Comparison of ENCODE assay signal across 33 cellular contexts in the genomic region with DNA sequence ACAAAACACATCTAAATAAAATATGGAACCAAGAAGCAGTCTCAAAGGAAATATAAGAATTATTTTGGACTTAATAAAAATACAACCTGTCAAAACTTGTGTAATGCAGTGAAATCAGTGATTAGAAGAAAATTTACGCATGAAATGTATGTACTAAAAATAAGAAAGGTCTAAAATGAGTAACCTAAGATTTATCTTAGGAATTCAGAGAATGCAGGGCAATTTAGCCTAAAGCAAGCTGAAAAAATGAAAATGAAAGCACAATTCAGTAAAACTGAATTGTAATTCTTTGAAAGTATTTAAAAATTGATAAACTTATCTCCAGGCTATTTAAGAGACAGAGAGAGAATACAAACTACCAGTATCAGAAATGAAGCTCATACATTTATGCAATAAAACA.
DNase-seq lines count a peak whose midpoint lies in the region; ATAC-seq, FAIRE-seq and TF ChIP-seq lines count a peak whose summit lies in the region.
"Had no signal": no experiment of that assay in that cellular context is flagged by ENCODE, and none has a peak within 500 bp of the region (broad histone marks: within the 10 kb centered on the region; RNA-seq: fewer than 3 reads in every experiment).

No MANE protein-coding gene starts in this region.

- no peak overlapping the region for H2BK20ac ChIP-seq in IMR-90 (ENCODE audit: low read depth, low read length)

- peak overlapping the region; percentile 88; the same call in 1 of the 2 replicates for H2BK120ac ChIP-seq in IMR-90 (ENCODE audit: low read depth, low read length)

- no peak overlapping the region; the same call in 1 of the 2 replicates for H4K5ac ChIP-seq in IMR-90 (ENCODE audit: low read depth, low read length)

- TF ChIP-seq CTCF in IMR-90 (conservative IDR thresholded peaks at IDR 0.05; ENCODE audit: low read depth, low read length) (no peak), astrocyte (IDR thresholded peaks at IDR 0.05; ENCODE audit: insufficient read depth, low read depth, low read length) (no peak), fibroblast of the aortic adventitia (IDR thresholded peaks at IDR 0.05; ENCODE audit: insufficient read depth, low read length) (no peak), nephron progenitor cell (IDR thresholded peaks at IDR 0.05) (no peak)

- dilution Hi-C loops in IMR-90 (cut with HindIII; ENCODE audit: low sequenced_read_pairs, unreplicated experiment), result no loop called here

- intact Hi-C loops in IMR-90 (cut with micrococcal nuclease), result no loop called here

- TF ChIP-seq POLR2A in IMR-90 (IDR thresholded peaks at IDR 0.05; ENCODE audit: low read depth, low read length), result no peak

- H2AK9ac ChIP-seq in IMR-90 (replicated peaks; ENCODE audit: low read depth, low read length, poor library complexity), result no peak overlapping the region

- in situ Hi-C loops in IMR-90 (cut with MboI; ENCODE audit: low sequenced_read_pairs), result no loop called here

- H4K8ac ChIP-seq in IMR-90 (ENCODE audit: low read depth in 2 of 2, low read length in 2 of 2), result peak overlapping the region in 1 of 2 experiments; percentile 57; a peak in 1 of 4 replicates

- POLR2A ChIA-PET in IMR-90 (lab: Charles Lee; ENCODE audit: unreplicated experiment), result no interaction called here

- H3K27me3 ChIP-seq in ACC112 (ENCODE audit: insufficient read depth, low read length), result no peaks in the 10 kb centered on the region
- no peaks in the 10 kb centered on the region for H3K27me3 ChIP-seq in IMR-90 (ENCODE audit: control insufficient read depth, insufficient read depth, low read length)
- H3K27me3 ChIP-seq in astrocyte (ENCODE audit: insufficient read depth, low read length), result no peaks in the 10 kb centered on the region
- H3K27me3 ChIP-seq: BE2C, body of pancreas, left lung had no signal

- H2AFZ ChIP-seq in ACC112 (ENCODE audit: low read length, unreplicated experiment), result peak overlapping the region; percentile 55
- no peak overlapping the region for H2AFZ ChIP-seq in IMR-90 (replicated peaks; ENCODE audit: low read length, poor library complexity)
- no peak overlapping the region for H2AFZ ChIP-seq in astrocyte (ENCODE audit: low read depth, low read length)

- H4K91ac ChIP-seq in IMR-90 (ENCODE audit: insufficient read depth, low read depth, low read length), result no peak overlapping the region; the same call in 1 of the 2 replicates

- H3K9ac ChIP-seq in IMR-90 (ENCODE audit: low read depth, low read length), result no peak overlapping the region
- H3K9ac ChIP-seq in astrocyte (ENCODE audit: low read length), result no peak overlapping the region

- no peaks in the 10 kb centered on the region; the same call in 1 of the 2 replicates for H3K9me1 ChIP-seq in IMR-90 (ENCODE audit: insufficient read depth, low read length)

- no peak overlapping the region for H3K56ac ChIP-seq in IMR-90 (ENCODE audit: extremely low read depth, insufficient read depth, low read length)

- H4K20me1 ChIP-seq in IMR-90 (ENCODE audit: insufficient read depth, low read length) (no peaks in the 10 kb centered on the region), astrocyte (ENCODE audit: insufficient read depth, low read length) (no peaks in the 10 kb centered on the region)

- peak overlapping the region; percentile 67 for H2BK5ac ChIP-seq in IMR-90 (ENCODE audit: low read depth, low read length, poor library complexity, severe bottlenecking)

- no peak overlapping the region for H3K4ac ChIP-seq in IMR-90 (ENCODE audit: low read depth, low read length)

- H3K79me2 ChIP-seq in ACC112 (ENCODE audit: control insufficient read depth, insufficient read depth, low read length, unreplicated experiment) (no peaks in the 10 kb centered on the region), astrocyte (ENCODE audit: insufficient read depth, low read length) (no peaks in the 10 kb centered on the region)

- TF ChIP-seq RAD21 in IMR-90 (IDR thresholded peaks at IDR 0.05; ENCODE audit: low read length), result no peak

- CTCF ChIA-PET in IMR-90 (lab: Yijun Ruan, JAX), result interaction anchor here (0.6 to 1.0 kb wide), 2 partner anchors 178 to 950 kb away, joined by 3 to 5 read pairs; no protein-coding TSS in a partner anchor

- peak overlapping the region; percentile 67; the same call in 1 of the 2 replicates for H3K4me2 ChIP-seq in IMR-90 (ENCODE audit: low read depth, low read length)
- H3K4me2 ChIP-seq in astrocyte (ENCODE audit: low read length), result peak overlapping the region; percentile 29
- H3K4me2 ChIP-seq: A549 had no signal

- peak overlapping the region; percentile 37 for H3K27ac Mint-ChIP-seq in astrocyte (ENCODE audit: unreplicated experiment)
- H3K27ac Mint-ChIP-seq in nephron progenitor cell, result no peak overlapping the region
- H3K27ac Mint-ChIP-seq: activated CD4-positive, alpha-beta T cell treated with anti-CD3 and anti-CD28 coated beads, Interleukin-2, amount 10 ng/mL, durations not matched to agents 24 days and 14 days; activated naive CD8-positive, alpha-beta T cell treated with anti-CD3 and anti-CD28 coated beads, Interleukin-2, amount 10 ng/mL, durations not matched to agents 7 days and 5 days; activated T-cell treated with anti-CD3 and anti-CD28 coated beads, Interleukin-2, amount 50 U/mL, for 24 hours; H9; naive B cell had no signal

- H3K36me3 ChIP-seq in ACC112 (ENCODE audit: insufficient read depth, low read length) (no peaks in the 10 kb centered on the region), IMR-90 (ENCODE audit: control insufficient read depth, insufficient read depth, low read length) (no peaks in the 10 kb centered on the region), astrocyte (ENCODE audit: insufficient read depth, low read length) (no peaks in the 10 kb centered on the region)
- H3K36me3 ChIP-seq: BE2C, left lung had no signal

- H2AK5ac ChIP-seq in IMR-90 (ENCODE audit: low read depth, low read length), result no peak overlapping the region

- no peak overlapping the region for H2BK15ac ChIP-seq in IMR-90 (ENCODE audit: low read depth, low read length)

- H3K9me3 Mint-ChIP-seq in astrocyte (ENCODE audit: unreplicated experiment), result no peaks in the 10 kb centered on the region
- peaks cover 30% of the 10 kb centered on the region for H3K9me3 Mint-ChIP-seq in nephron progenitor cell
- H3K9me3 Mint-ChIP-seq: activated CD4-positive, alpha-beta T cell treated with anti-CD3 and anti-CD28 coated beads, Interleukin-2, amount 10 ng/mL, durations not matched to agents 24 days and 14 days; activated naive CD8-positive, alpha-beta T cell treated with anti-CD3 and anti-CD28 coated beads, Interleukin-2, amount 10 ng/mL, durations not matched to agents 7 days and 5 days had no signal

- no peak for FAIRE-seq in astrocyte (lab: Jason Lieb, UNC)
- FAIRE-seq: A549, colon, GM19239 had no signal

- peak overlapping the region; percentile 74 for H3K27ac ChIP-seq in ACC112 (ENCODE audit: low read depth, low read length)
- no peak overlapping the region for H3K27ac ChIP-seq in IMR-90 (ENCODE audit: insufficient read depth, low read length)
- H3K27ac ChIP-seq in astrocyte (ENCODE audit: low read depth, low read length), result no peak overlapping the region
- H3K27ac ChIP-seq: A549, body of pancreas, epithelial cell of prostate, left lung, skin epidermis, VCaP had no signal

- H3K4me1 Mint-ChIP-seq in astrocyte (ENCODE audit: low read depth, unreplicated experiment) (peaks cover 22% of the 10 kb centered on the region), nephron progenitor cell (no peaks in the 10 kb centered on the region)
- H3K4me1 Mint-ChIP-seq: activated CD4-positive, alpha-beta T cell treated with anti-CD3 and anti-CD28 coated beads, Interleukin-2, amount 10 ng/mL, durations not matched to agents 24 days and 14 days; activated naive CD8-positive, alpha-beta T cell treated with anti-CD3 and anti-CD28 coated beads, Interleukin-2, amount 10 ng/mL, durations not matched to agents 7 days and 5 days; naive B cell had no signal

- H3K14ac ChIP-seq in IMR-90 (replicated peaks; ENCODE audit: low read depth, low read length), result no peak overlapping the region

- H3K4me1 ChIP-seq in ACC112 (ENCODE audit: control insufficient read depth, insufficient read depth, low read length, unreplicated experiment), result peaks cover 6% of the 10 kb centered on the region
- no peaks in the 10 kb centered on the region for H3K4me1 ChIP-seq in IMR-90 (ENCODE audit: control insufficient read depth, insufficient read depth, low read length)
- H3K4me1 ChIP-seq in astrocyte (ENCODE audit: insufficient read depth, low read length), result no peaks in the 10 kb centered on the region
- H3K4me1 ChIP-seq: A549, BE2C, body of pancreas, left lung had no signal

- peak overlapping the region; percentile 74; the same call in 1 of the 2 replicates for H3K18ac ChIP-seq in IMR-90 (ENCODE audit: low read depth, low read length)

- no peaks in the 10 kb centered on the region for H3K79me1 ChIP-seq in IMR-90 (ENCODE audit: low read depth in 1 of 2, low read length in 2 of 2)

- ATAC-seq in IMR-90 (ENCODE audit: low read depth), result peak; percentile 35
- ATAC-seq: A549, body of pancreas, left lung had no signal

- DNase-seq in IMR-90, result peak; percentile 38
- DNase-seq in astrocyte (ENCODE audit: low read depth), result no peak
- DNase-seq in fibroblast of the aortic adventitia (ENCODE audit: low read depth), result peak; percentile 60
- no peak for DNase-seq in CD1c-positive myeloid dendritic cell (ENCODE audit: extremely low spot score)
- no peak for DNase-seq in NCI-H2081 treated with DMSO at 0.1 percent for 48 hours (lab: John Stamatoyannopoulos, UW)
- DNase-seq in nephron progenitor cell, result no peak
- no peak for DNase-seq in NCI-H2227 treated with DMSO at 0.1 percent for 48 hours (lab: John Stamatoyannopoulos, UW)
- DNase-seq: activated CD4-positive, alpha-beta T cell treated with anti-CD3 and anti-CD28 coated beads, Interleukin-2, amount 10 ng/mL, durations not matched to agents 24 days and 14 days; activated gamma-delta T cell; activated naive CD8-positive, alpha-beta T cell treated with anti-CD3 and anti-CD28 coated beads, Interleukin-2, amount 10 ng/mL, durations not matched to agents 7 days and 5 days; activated T-cell treated with anti-CD3 and anti-CD28 coated beads, Interleukin-2, amount 50 U/mL, for 24 hours; BE2C; body of pancreas; DMS53; effector CD8-positive, alpha-beta T cell; GF-D8; H9; KBM-7; left lung; naive B cell; NCI-H1417 treated with DMSO at 0.1 percent for 48 hours; NCI-H2081; NCI-H446; NCI-H774; occipital lobe; stimulated activated CD8-positive, alpha-beta memory T cell treated with anti-CD3 and anti-CD28 coated beads, Interleukin-4, amount 100 ng/mL, for 48 hours had no signal

- no CpG with 5 or more reads among the region's 1 CpG for WGBS in IMR-90 (ENCODE audit: extremely low coverage in 2 of 2, insufficient read length in 1 of 2), 2 experiments

- peak overlapping the region; percentile 66 for H3K4me3 ChIP-seq in ACC112 (ENCODE audit: low read depth, low read length)
- no peak overlapping the region for H3K4me3 ChIP-seq in IMR-90 (ENCODE audit: insufficient read depth, low read depth, low read length)
- no peak overlapping the region for H3K4me3 ChIP-seq in astrocyte (ENCODE audit: insufficient read depth, low read depth, low read length)
- H3K4me3 ChIP-seq in fibroblast of the aortic adventitia (ENCODE audit: low read depth, low read length), result no peak overlapping the region
- H3K4me3 ChIP-seq: A549, body of pancreas, left lung, skin epidermis had no signal

- H3K23ac ChIP-seq in IMR-90 (ENCODE audit: low read depth, low read length), result no peak overlapping the region

- H3K27me3 Mint-ChIP-seq in astrocyte (ENCODE audit: low read depth, unreplicated experiment), result no peaks in the 10 kb centered on the region
- no peaks in the 10 kb centered on the region for H3K27me3 Mint-ChIP-seq in nephron progenitor cell (ENCODE audit: low read depth, poor library complexity)
- H3K27me3 Mint-ChIP-seq: activated CD4-positive, alpha-beta T cell treated with anti-CD3 and anti-CD28 coated beads, Interleukin-2, amount 10 ng/mL, durations not matched to agents 24 days and 14 days; activated naive CD8-positive, alpha-beta T cell treated with anti-CD3 and anti-CD28 coated beads, Interleukin-2, amount 10 ng/mL, durations not matched to agents 7 days and 5 days; activated T-cell treated with anti-CD3 and anti-CD28 coated beads, Interleukin-2, amount 50 U/mL, for 24 hours; naive B cell had no signal

- BruUV-seq in IMR-90 (replicated peaks; lab: Mats Ljungman, UMichigan), result no TSS peak

- no peaks in the 10 kb centered on the region for H3K9me3 ChIP-seq in IMR-90 (ENCODE audit: control insufficient read depth, insufficient read depth, low read length)
- H3K9me3 ChIP-seq in astrocyte (ENCODE audit: insufficient read depth, low read depth, low read length), result no peaks in the 10 kb centered on the region
- H3K9me3 ChIP-seq: A549, BE2C, body of pancreas had no signal

- H3K36me3 Mint-ChIP-seq in astrocyte (ENCODE audit: low read depth, unreplicated experiment), result no peaks in the 10 kb centered on the region
- peaks cover 18% of the 10 kb centered on the region for H3K36me3 Mint-ChIP-seq in nephron progenitor cell (ENCODE audit: low read depth)
- H3K36me3 Mint-ChIP-seq: activated naive CD8-positive, alpha-beta T cell treated with anti-CD3 and anti-CD28 coated beads, Interleukin-2, amount 10 ng/mL, durations not matched to agents 7 days and 5 days; naive B cell had no signal

- H3K4me3 Mint-ChIP-seq in astrocyte (ENCODE audit: unreplicated experiment) (peak overlapping the region; percentile 0), nephron progenitor cell (no peak overlapping the region)
- H3K4me3 Mint-ChIP-seq: activated CD4-positive, alpha-beta T cell treated with anti-CD3 and anti-CD28 coated beads, Interleukin-2, amount 10 ng/mL, durations not matched to agents 24 days and 14 days; activated naive CD8-positive, alpha-beta T cell treated with anti-CD3 and anti-CD28 coated beads, Interleukin-2, amount 10 ng/mL, durations not matched to agents 7 days and 5 days; activated T-cell treated with anti-CD3 and anti-CD28 coated beads, Interleukin-2, amount 50 U/mL, for 24 hours; H9; naive B cell had no signal

Comparison
In these comparisons a context has a peak if more than half of its experiments do, and no peak if none do; other contexts are left out.
1. DNase-seq: peak in IMR-90 (single experiment) and fibroblast of the aortic adventitia (single experiment); none in astrocyte (single experiment), CD1c-positive myeloid dendritic cell (single experiment), NCI-H2081 treated with DMSO at 0.1 percent for 48 hours (single experiment), nephron progenitor cell (single experiment) and NCI-H2227 treated with DMSO at 0.1 percent for 48 hours (single experiment).